ENCODE assay signal across 8 cellular contexts in genomic region chr6:52352239-52353008, GRCh38. TPM values are rescaled to one million over a fixed set of nuclear protein-coding genes. Genes with fewer than 3 reads are reported as not detected.
DNase-seq lines count a peak whose midpoint lies in the region; ATAC-seq and TF ChIP-seq lines count a peak whose summit lies in the region.

No MANE protein-coding gene starts in this region.

- H3F3A ChIP-seq in DOHH2 (ENCODE audit: control insufficient read depth, insufficient read depth) (peaks cover 5% of the 10 kb centered on the region), PC-9 (ENCODE audit: insufficient read depth, low read depth) (peaks cover 23% of the 10 kb centered on the region)

- no peaks in the 10 kb centered on the region for H3K9me2 ChIP-seq in DOHH2 (replicated peaks; ENCODE audit: control insufficient read depth, low read length)
- H3K9me2 ChIP-seq in PC-9 (ENCODE audit: insufficient read depth) = no peaks in the 10 kb centered on the region

- H3K27ac ChIP-seq in DOHH2 (ENCODE audit: low read depth, low read length) (no peak overlapping the region), PC-9 (peak overlapping the region; percentile 97)

- TF ChIP-seq CTCF in DOHH2 (IDR thresholded peaks at IDR 0.05; ENCODE audit: low read depth, low read length, poor library complexity, severe bottlenecking) (no peak), PC-9 (conservative IDR thresholded peaks at IDR 0.05) (no peak), epithelial cell of esophagus (IDR thresholded peaks at IDR 0.05; ENCODE audit: insufficient read depth, low read depth, low read length, missing control alignments) (no peak), omental fat pad (IDR thresholded peaks at IDR 0.05) (no peak)

- H3K4me1 ChIP-seq in DOHH2 (ENCODE audit: control insufficient read depth, low read length) (peaks cover 37% of the 10 kb centered on the region), PC-9 (replicated peaks; ENCODE audit: insufficient read depth) (peaks cover 30% of the 10 kb centered on the region)

- ATAC-seq in GM19467 (IDR thresholded peaks at IDR 0.05; ENCODE audit: unreplicated experiment) (peak; percentile 94), HG03457 (IDR thresholded peaks at IDR 0.05; ENCODE audit: unreplicated experiment) (peak; percentile 94), omental fat pad (ENCODE audit: low FRiP score) (peak; percentile 83)

- H3K4me2 ChIP-seq in DOHH2 (ENCODE audit: low read length) (peak overlapping the region; percentile 58), PC-9 (peak overlapping the region; percentile 58)

- no peaks in the 10 kb centered on the region for H3K79me2 ChIP-seq in DOHH2 (ENCODE audit: control insufficient read depth, low read length)
- H3K79me2 ChIP-seq in PC-9 (ENCODE audit: low read depth) = no peaks in the 10 kb centered on the region

- CTCF ChIA-PET in PC-9 (lab: Charles Lee) = interaction anchor here (0.6 to 1.4 kb wide), 3 partner anchors 45 to 68 kb away, joined by 3 to 8 read pairs (median 5); partner anchors contain the start of gene MCM3

- POLR2A ChIA-PET in PC-9 (lab: Charles Lee; ENCODE audit: unreplicated experiment) = interaction anchor here (0.6 to 0.8 kb wide), 4 partner anchors 10 to 957 kb away, joined by 3 to 6 read pairs (median 4); partner anchors contain the start of gene PAQR8

- H3K9me3 ChIP-seq in DOHH2 (ENCODE audit: control insufficient read depth, insufficient read depth, low read length) = no peaks in the 10 kb centered on the region
- H3K9me3 ChIP-seq in PC-9 (ENCODE audit: insufficient read depth, low read depth) = no peaks in the 10 kb centered on the region

- H3K27me3 ChIP-seq in DOHH2 (ENCODE audit: control insufficient read depth, low read length) (no peaks in the 10 kb centered on the region), PC-9 (ENCODE audit: insufficient read depth, low read depth) (no peaks in the 10 kb centered on the region)

- intact Hi-C loops in PC-9 (cut with micrococcal nuclease; ENCODE audit: unreplicated experiment) (loop anchor here (1.0 to 2.0 kb wide), 3 partner anchors 68 to 310 kb away; partner anchors contain the start of gene MCM3), posterior cingulate gyrus (cut with DNase I) (no loop called here)

- H3K36me3 ChIP-seq in DOHH2 (ENCODE audit: control insufficient read depth, low read length) = no peaks in the 10 kb centered on the region
- H3K36me3 ChIP-seq in PC-9 (ENCODE audit: low read depth) = no peaks in the 10 kb centered on the region

- no peaks in the 10 kb centered on the region for H4K20me1 ChIP-seq in DOHH2 (ENCODE audit: control insufficient read depth, insufficient read depth, low read depth, low read length)
- no peaks in the 10 kb centered on the region for H4K20me1 ChIP-seq in PC-9 (ENCODE audit: insufficient read depth)

- BruUV-seq in PC-9 (replicated peaks; lab: Mats Ljungman, UMichigan) = no TSS peak

- H3K4me3 ChIP-seq in DOHH2 (ENCODE audit: low read length) (peak overlapping the region; percentile 44), PC-9 (peak overlapping the region; percentile 8; the same call in 1 of the 2 replicates), epithelial cell of esophagus (ENCODE audit: low read length) (no peak overlapping the region)

- H2AFZ ChIP-seq in PC-9 = peak overlapping the region; percentile 20; the same call in 1 of the 2 replicates

- DNase-seq in PC-9 = peak; percentile 75 to 100
- DNase-seq in epithelial cell of esophagus (ENCODE audit: low read depth) = peak; percentile 97
- DNase-seq in omental fat pad (ENCODE audit: low spot score) = no peak
- DNase-seq in stimulated activated CD4-positive, alpha-beta T cell treated with anti-CD3 and anti-CD28 coated beads, Interleukin-12 subunit alpha, Interleukin-12 subunit beta, amount 100 ng/mL, for 4 hours = no peak
- no peak for DNase-seq in posterior cingulate gyrus

RNA-seq across cellular contexts. Expression of gene PAQR8, which starts 9.5 kb away (rescaled TPM):
- total RNA-seq in PC-9 (2021) (3.7 and 4.1 TPM in 2 replicates), omental fat pad (1 to 10 TPM; 1.5 to 7.9 (median 3.6) TPM)

Comparison
In these comparisons a context has a peak if more than half of its experiments do, and no peak if none do; other contexts are left out.
1. DNase-seq: peak in PC-9 (2 of 2) and epithelial cell of esophagus (single experiment); none in omental fat pad (single experiment), stimulated activated CD4-positive, alpha-beta T cell treated with anti-CD3 and anti-CD28 coated beads, Interleukin-12 subunit alpha, Interleukin-12 subunit beta, amount 100 ng/mL, for 4 hours (single experiment) and posterior cingulate gyrus (0 of 10).
2. Peak in every context shown above with its lines, with median percentiles within 50 percentile points of each other: ATAC-seq.